Comparison of ENCODE assay signal across 11 cellular contexts in the genomic region with DNA sequence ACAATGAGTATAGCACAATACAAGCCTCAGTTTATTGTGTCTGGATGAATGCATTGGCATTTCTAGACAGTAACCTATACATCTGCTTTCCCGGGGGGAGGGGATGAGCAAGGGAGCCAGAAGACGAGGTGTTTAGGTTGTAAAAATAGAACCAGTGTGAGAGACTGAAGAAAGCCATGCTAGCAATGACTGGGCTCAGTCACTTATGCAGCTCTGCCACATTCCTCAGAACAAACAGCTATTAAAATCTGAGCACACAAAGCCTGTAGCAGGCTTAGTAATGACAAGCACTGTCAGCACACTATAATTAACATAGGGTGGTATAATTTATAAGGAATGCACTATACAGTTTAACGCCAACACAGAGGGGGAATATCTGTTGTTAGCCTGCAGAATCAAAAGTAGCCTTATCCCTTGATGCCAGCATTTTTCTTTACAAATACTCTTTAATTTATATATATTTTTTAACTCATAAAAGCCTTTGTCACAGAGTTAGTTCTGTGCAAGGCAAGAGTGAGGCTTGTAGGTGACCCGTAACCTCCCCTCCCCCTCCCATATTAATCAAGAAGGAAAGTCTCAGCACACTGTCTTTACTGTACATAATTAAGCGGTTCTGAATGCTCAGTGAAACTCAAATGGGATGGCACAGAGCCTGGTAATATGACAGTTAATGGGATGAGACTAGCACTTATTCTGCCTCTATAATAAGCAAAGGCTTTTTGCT.
DNase-seq lines count a peak whose midpoint lies in the region; ATAC-seq and TF ChIP-seq lines count a peak whose summit lies in the region.
"Had no signal": no experiment of that assay in that cellular context is flagged by ENCODE, and none has a peak within 500 bp of the region (broad histone marks: within the 10 kb centered on the region; RNA-seq: fewer than 3 reads in every experiment).

No MANE protein-coding gene starts in this region.

- no peaks in the 10 kb centered on the region for H3K9me3 ChIP-seq in CD4-positive, alpha-beta T cell (ENCODE audit: control insufficient read depth, low read length)

- H3K27ac Mint-ChIP-seq in CD4-positive, alpha-beta T cell: no peak overlapping the region
- H3K27ac Mint-ChIP-seq: activated CD4-positive, alpha-beta T cell treated with anti-CD3 and anti-CD28 coated beads, Interleukin-2, amount 10 ng/mL, durations not matched to agents 24 days and 14 days had no signal

- POLR2A ChIA-PET in CD4-positive, alpha-beta T cell (lab: Charles Lee): no interaction called here

- intact Hi-C loops in CD4-positive, alpha-beta T cell (cut with DNase I, micrococcal nuclease): no loop called here

- no peaks in the 10 kb centered on the region for H3K27me3 Mint-ChIP-seq in CD4-positive, alpha-beta T cell
- H3K27me3 Mint-ChIP-seq: activated CD4-positive, alpha-beta T cell treated with anti-CD3 and anti-CD28 coated beads, Interleukin-2, amount 10 ng/mL, durations not matched to agents 24 days and 14 days had no signal

- DNase-seq in D341Med (ENCODE audit: low spot score): peak; percentile 20
- DNase-seq in NCI-H1436 (lab: John Stamatoyannopoulos, UW): peak; percentile 33
- DNase-seq in medulla oblongata (ENCODE audit: extremely low spot score): peak; percentile 44
- DNase-seq in activated CD4-positive, alpha-beta T cell treated with anti-CD3 and anti-CD28 coated beads, Interleukin-2, amount 50 U/mL, for 1 hour: no peak
- DNase-seq in stimulated activated naive CD4-positive, alpha-beta T cell treated with Interleukin-2 at 50 U/mL for 16 hours (lab: John Stamatoyannopoulos, UW): no peak
- DNase-seq in CD4-positive, alpha-beta T cell: no peak
- DNase-seq: activated CD4-positive, alpha-beta T cell treated with anti-CD3 and anti-CD28 coated beads, Interleukin-2, amount 10 ng/mL, durations not matched to agents 24 days and 14 days; activated naive CD4-positive, alpha-beta T cell treated with anti-CD3 and anti-CD28 coated beads, Interleukin-2, amount 50 U/mL, for 16 hours; effector memory CD4-positive, alpha-beta T cell had no signal

- TF ChIP-seq CTCF in VCaP (conservative IDR thresholded peaks at IDR 0.05): no peak
- no peak for TF ChIP-seq CTCF in CD4-positive, alpha-beta T cell (IDR thresholded peaks at IDR 0.05)

- no peaks in the 10 kb centered on the region for H3K9me3 Mint-ChIP-seq in CD4-positive, alpha-beta T cell
- H3K9me3 Mint-ChIP-seq: activated CD4-positive, alpha-beta T cell treated with anti-CD3 and anti-CD28 coated beads, Interleukin-2, amount 10 ng/mL, durations not matched to agents 24 days and 14 days had no signal

- CTCF ChIA-PET in CD4-positive, alpha-beta T cell (lab: Charles Lee): no interaction called here

- H3K27ac ChIP-seq in VCaP: peak overlapping the region; percentile 63
- no peak overlapping the region for H3K27ac ChIP-seq in CD4-positive, alpha-beta T cell (ENCODE audit: low read depth, low read length)

- no peak overlapping the region for H3K4me3 Mint-ChIP-seq in CD4-positive, alpha-beta T cell
- H3K4me3 Mint-ChIP-seq: activated CD4-positive, alpha-beta T cell treated with anti-CD3 and anti-CD28 coated beads, Interleukin-2, amount 10 ng/mL, durations not matched to agents 24 days and 14 days had no signal

- H3K4me1 Mint-ChIP-seq in CD4-positive, alpha-beta T cell (ENCODE audit: low read depth): no peaks in the 10 kb centered on the region
- H3K4me1 Mint-ChIP-seq: activated CD4-positive, alpha-beta T cell treated with anti-CD3 and anti-CD28 coated beads, Interleukin-2, amount 10 ng/mL, durations not matched to agents 24 days and 14 days had no signal

- ATAC-seq in HG03457 (IDR thresholded peaks at IDR 0.05; ENCODE audit: unreplicated experiment): no peak
- no peak for ATAC-seq in CD4-positive, alpha-beta T cell (ENCODE audit: poor library complexity)

- H3K36me3 Mint-ChIP-seq in CD4-positive, alpha-beta T cell (ENCODE audit: low read depth): no peaks in the 10 kb centered on the region

- H3K27me3 ChIP-seq in CD4-positive, alpha-beta T cell (ENCODE audit: control insufficient read depth, insufficient read depth, low read length): no peaks in the 10 kb centered on the region

Comparison
In these comparisons a context has a peak if more than half of its experiments do, and no peak if none do; other contexts are left out.
1. DNase-seq: peak in D341Med (single experiment), NCI-H1436 (single experiment) and medulla oblongata (single experiment); none in activated CD4-positive, alpha-beta T cell treated with anti-CD3 and anti-CD28 coated beads, Interleukin-2, amount 50 U/mL, for 1 hour (single experiment), stimulated activated naive CD4-positive, alpha-beta T cell treated with Interleukin-2 at 50 U/mL for 16 hours (single experiment) and CD4-positive, alpha-beta T cell (0 of 10).